8 cellular contexts compared by ENCODE assay signal in genomic region chr5:79229357-79230174, GRCh38. TPM values are rescaled to one million over a fixed set of nuclear protein-coding genes. Genes with fewer than 3 reads are reported as not detected.
DNase-seq lines count a peak whose midpoint lies in the region; ATAC-seq, FAIRE-seq and TF ChIP-seq lines count a peak whose summit lies in the region.

No MANE protein-coding gene starts in this region.

- TF ChIP-seq EP300 in transverse colon (IDR thresholded peaks at IDR 0.05; ENCODE audit: low read depth) = no peak

- H2AFZ ChIP-seq in astrocyte (ENCODE audit: low read depth, low read length) = no peak overlapping the region
- no peak overlapping the region for H2AFZ ChIP-seq in OCI-LY7 (ENCODE audit: low read length)

- no peak for FAIRE-seq in astrocyte (lab: Jason Lieb, UNC)

- H3K4me3 Mint-ChIP-seq in astrocyte (ENCODE audit: unreplicated experiment) = no peak overlapping the region

- CTCF ChIA-PET in OCI-LY7 (lab: Charles Lee; ENCODE audit: unreplicated experiment) = no interaction called here

- peak; percentile 84 for ATAC-seq in GM19372 (IDR thresholded peaks at IDR 0.05; ENCODE audit: low read depth, unreplicated experiment)
- ATAC-seq in HG03469 (IDR thresholded peaks at IDR 0.05; ENCODE audit: unreplicated experiment) = peak; percentile 80

- H3K4me1 Mint-ChIP-seq in astrocyte (ENCODE audit: low read depth, unreplicated experiment) = no peaks in the 10 kb centered on the region

- H3K9me2 ChIP-seq in OCI-LY7 (ENCODE audit: insufficient read depth, low read length) = no peaks in the 10 kb centered on the region

- DNase-seq in D341Med (ENCODE audit: low spot score) (peak; percentile 63), astrocyte (ENCODE audit: low read depth) (peak; percentile 26), epidermal melanocyte (ENCODE audit: insufficient read length, low spot score) (no peak), transverse colon (no peak), OCI-LY7 (ENCODE audit: low spot score) (no peak), 8988T (no peak)

- no peak overlapping the region for H3K4me2 ChIP-seq in astrocyte (ENCODE audit: low read length)
- H3K4me2 ChIP-seq in OCI-LY7 (ENCODE audit: low read length) = no peak overlapping the region

- H3K9me3 ChIP-seq in astrocyte (ENCODE audit: insufficient read depth, low read depth, low read length) = no peaks in the 10 kb centered on the region
- no peaks in the 10 kb centered on the region for H3K9me3 ChIP-seq in transverse colon
- H3K9me3 ChIP-seq in OCI-LY7 (ENCODE audit: low read length) = no peaks in the 10 kb centered on the region

- H3K27me3 ChIP-seq in astrocyte (ENCODE audit: insufficient read depth, low read length) (no peaks in the 10 kb centered on the region), transverse colon (no peaks in the 10 kb centered on the region)

- no peaks in the 10 kb centered on the region for H3K36me3 Mint-ChIP-seq in astrocyte (ENCODE audit: low read depth, unreplicated experiment)

- POLR2A ChIA-PET in OCI-LY7 (lab: Charles Lee) = interaction anchor here (0.6 kb wide), 1 partner anchor 22 kb away, joined by 5 read pairs; no protein-coding TSS in a partner anchor

- peaks cover 2% of the 10 kb centered on the region for H3K9me3 Mint-ChIP-seq in astrocyte (ENCODE audit: unreplicated experiment)

- no TSS peak for BruUV-seq in OCI-LY7 (replicated peaks; lab: Mats Ljungman, UMichigan)

- no peak overlapping the region for H3K27ac Mint-ChIP-seq in astrocyte (ENCODE audit: unreplicated experiment)

- no peaks in the 10 kb centered on the region for H3K4me1 ChIP-seq in astrocyte (ENCODE audit: insufficient read depth, low read length)
- H3K4me1 ChIP-seq in transverse colon = peaks cover 0 to 1% (median 0%) of the 10 kb centered on the region in 4 donors
- H3K4me1 ChIP-seq in OCI-LY7 (ENCODE audit: insufficient read depth, low read length, poor library complexity, severe bottlenecking) = no peaks in the 10 kb centered on the region

- H3K4me3 ChIP-seq in astrocyte (ENCODE audit: insufficient read depth, low read depth, low read length) (no peak overlapping the region), transverse colon (no peak overlapping the region), OCI-LY7 (ENCODE audit: low read depth, low read length, poor library complexity, severe bottlenecking) (no peak overlapping the region)

- H3K27me3 Mint-ChIP-seq in astrocyte (ENCODE audit: low read depth, unreplicated experiment) = no peaks in the 10 kb centered on the region

- in situ Hi-C loops in transverse colon (cut with MboI; ENCODE audit: low pct_ligation_motif_present in 1 of 4, low pct_unique_long_range_greater_than_20kb in 1 of 4, low sequenced_read_pairs in 3 of 4) = no loop called here

- no peak overlapping the region for H3K27ac ChIP-seq in astrocyte (ENCODE audit: low read depth, low read length)
- no peak overlapping the region for H3K27ac ChIP-seq in transverse colon
- H3K27ac ChIP-seq in OCI-LY7 (ENCODE audit: low read depth, low read length, poor library complexity, severe bottlenecking) = no peak overlapping the region

- H3K36me3 ChIP-seq in astrocyte (ENCODE audit: insufficient read depth, low read length) (no peaks in the 10 kb centered on the region), transverse colon (no peaks in the 10 kb centered on the region), OCI-LY7 (ENCODE audit: insufficient read depth, low read length) (no peaks in the 10 kb centered on the region)

- no peak for TF ChIP-seq CTCF in astrocyte (IDR thresholded peaks at IDR 0.05; ENCODE audit: insufficient read depth, low read depth, low read length)
- TF ChIP-seq CTCF in transverse colon (IDR thresholded peaks at IDR 0.05) = no peak
- no peak for TF ChIP-seq CTCF in OCI-LY7 (conservative IDR thresholded peaks at IDR 0.05; ENCODE audit: low read length)

- WGBS in transverse colon (ENCODE audit: low coverage in 1 of 2), 2 donors = 76 to 100% methylated on average over 2 to 10 of the region's 10 CpGs

- H3K79me2 ChIP-seq in astrocyte (ENCODE audit: insufficient read depth, low read length) = no peaks in the 10 kb centered on the region
- H3K79me2 ChIP-seq in OCI-LY7 (ENCODE audit: insufficient read depth, low read depth, low read length) = no peaks in the 10 kb centered on the region

- H4K20me1 ChIP-seq in astrocyte (ENCODE audit: insufficient read depth, low read length) = no peaks in the 10 kb centered on the region
- H4K20me1 ChIP-seq in OCI-LY7 (ENCODE audit: insufficient read depth, low read length) = no peaks in the 10 kb centered on the region

- H3K9ac ChIP-seq in astrocyte (ENCODE audit: low read length) = no peak overlapping the region

- intact Hi-C loops in transverse colon (cut with DNase I; ENCODE audit: low total_unique reads) = loop anchor here (10.0 kb wide), 1 partner anchor 205 kb away; no protein-coding TSS in a partner anchor
- intact Hi-C loops in OCI-LY7 (cut with micrococcal nuclease; ENCODE audit: unreplicated experiment) = no loop called here

- no peak for TF ChIP-seq POLR2A in transverse colon (IDR thresholded peaks at IDR 0.05)

RNA-seq across cellular contexts. Expression of gene JMY, which starts 6.4 kb away (rescaled TPM):
- total RNA-seq in astrocyte (7.0 and 9.0 TPM in 2 replicates), transverse colon (10 to 100 TPM in 3 of 4 donors, 1 to 10 TPM in 1; 7.8 to 25.1 (median 14.7) TPM), OCI-LY7 (2022) (6.3 and 7.1 TPM in 2 replicates)
- total RNA-seq in OCI-LY7 (2014; rRNA removed; shearing (Covaris generic)) = 4.3 and 4.5 TPM in 2 replicates

Comparison
In these comparisons a context has a peak if more than half of its experiments do, and no peak if none do; other contexts are left out.
1. DNase-seq: peak in D341Med (single experiment) and astrocyte (single experiment); none in epidermal melanocyte (single experiment), transverse colon (single experiment), OCI-LY7 (single experiment) and 8988T (single experiment).